ENCODE assay signal across 12 cellular contexts in genomic region chr9:111148994-111149759, GRCh38.
DNase-seq lines count a peak whose midpoint lies in the region; ATAC-seq and TF ChIP-seq lines count a peak whose summit lies in the region.
"Had no signal": no experiment of that assay in that cellular context is flagged by ENCODE, and none has a peak within 500 bp of the region (broad histone marks: within the 10 kb centered on the region; RNA-seq: fewer than 3 reads in every experiment).

No MANE protein-coding gene starts in this region.

- POLR2A ChIA-PET in OCI-LY7 (lab: Charles Lee), result interaction anchor here (0.5 to 0.7 kb wide), 4 partner anchors 50 to 580 kb away, joined by 3 to 8 read pairs (median 4); no protein-coding TSS in a partner anchor

- intact Hi-C loops in OCI-LY7 (cut with micrococcal nuclease; ENCODE audit: unreplicated experiment), result no loop called here

- H3K9me3 ChIP-seq in BE2C (no peaks in the 10 kb centered on the region), OCI-LY7 (ENCODE audit: low read length) (no peaks in the 10 kb centered on the region), gastroesophageal sphincter (no peaks in the 10 kb centered on the region)
- H3K9me3 ChIP-seq: neutrophil had no signal

- H3K36me3 ChIP-seq in BE2C, result no peaks in the 10 kb centered on the region
- no peaks in the 10 kb centered on the region for H3K36me3 ChIP-seq in OCI-LY7 (ENCODE audit: insufficient read depth, low read length)
- no peaks in the 10 kb centered on the region for H3K36me3 ChIP-seq in gastroesophageal sphincter
- H3K36me3 ChIP-seq: neutrophil had no signal

- H3K79me2 ChIP-seq in OCI-LY7 (ENCODE audit: insufficient read depth, low read depth, low read length), result no peaks in the 10 kb centered on the region

- no TSS peak for BruUV-seq in OCI-LY7 (replicated peaks; lab: Mats Ljungman, UMichigan)

- no peak overlapping the region for H3K4me2 ChIP-seq in OCI-LY7 (ENCODE audit: low read length)

- peaks cover 21% of the 10 kb centered on the region for H3K4me1 ChIP-seq in BE2C
- no peaks in the 10 kb centered on the region for H3K4me1 ChIP-seq in OCI-LY7 (ENCODE audit: insufficient read depth, low read length, poor library complexity, severe bottlenecking)
- no peaks in the 10 kb centered on the region for H3K4me1 ChIP-seq in gastroesophageal sphincter

- WGBS in gastroesophageal sphincter (ENCODE audit: low coverage in 1 of 2), 2 donors, result 79 to 80% methylated on average over 2 to 3 of the region's 5 CpGs

- no peak overlapping the region for H3K4me3 ChIP-seq in BE2C (ENCODE audit: low read depth, low read length)
- H3K4me3 ChIP-seq in OCI-LY7 (ENCODE audit: low read depth, low read length, poor library complexity, severe bottlenecking), result no peak overlapping the region
- H3K4me3 ChIP-seq in gastroesophageal sphincter, result no peak overlapping the region

- CTCF ChIA-PET in OCI-LY7 (lab: Charles Lee; ENCODE audit: unreplicated experiment), result no interaction called here

- no peaks in the 10 kb centered on the region for H3K9me2 ChIP-seq in OCI-LY7 (ENCODE audit: insufficient read depth, low read length)

- H4K20me1 ChIP-seq in OCI-LY7 (ENCODE audit: insufficient read depth, low read length), result no peaks in the 10 kb centered on the region

- peak; percentile 34 for ATAC-seq in GM21423 (IDR thresholded peaks at IDR 0.05; ENCODE audit: unreplicated experiment)
- ATAC-seq in gastroesophageal sphincter, result peak; percentile 69
- ATAC-seq in GM19328 (IDR thresholded peaks at IDR 0.05; ENCODE audit: unreplicated experiment), result no peak
- ATAC-seq in HG03565 (IDR thresholded peaks at IDR 0.05; ENCODE audit: unreplicated experiment), result no peak

- H3K27me3 ChIP-seq in BE2C (no peaks in the 10 kb centered on the region), gastroesophageal sphincter (no peaks in the 10 kb centered on the region)
- H3K27me3 ChIP-seq: neutrophil had no signal

- peak; percentile 49 for TF ChIP-seq CTCF in BE2C (IDR thresholded peaks at IDR 0.05; ENCODE audit: low read depth, low read length)
- peak; percentile 38; the same call in 1 of the 2 replicates for TF ChIP-seq CTCF in OCI-LY7 (conservative IDR thresholded peaks at IDR 0.05; ENCODE audit: low read length)
- no peak for TF ChIP-seq CTCF in gastroesophageal sphincter (IDR thresholded peaks at IDR 0.05)

- TF ChIP-seq EP300 in gastroesophageal sphincter (IDR thresholded peaks at IDR 0.05), result no peak

- no peak for TF ChIP-seq POLR2A in gastroesophageal sphincter (IDR thresholded peaks at IDR 0.05)

- no peak overlapping the region for H2AFZ ChIP-seq in OCI-LY7 (ENCODE audit: low read length)

- no peak overlapping the region for H3K27ac ChIP-seq in OCI-LY7 (ENCODE audit: low read depth, low read length, poor library complexity, severe bottlenecking)
- H3K27ac ChIP-seq in gastroesophageal sphincter, result peak overlapping the region in 3 of 4 donors; percentile 1 to 27 (median 2)
- H3K27ac ChIP-seq: neutrophil had no signal

- DNase-seq in BE2C, result no peak
- no peak for DNase-seq in OCI-LY7 (ENCODE audit: low spot score)
- no peak for DNase-seq in NCI-H345 (lab: John Stamatoyannopoulos, UW)
- DNase-seq in stimulated activated CD4-positive, alpha-beta T cell treated with anti-CD3 and anti-CD28 coated beads, Interleukin-12 subunit alpha, Interleukin-12 subunit beta, amount 100 ng/mL, for 4 hours, result no peak
- DNase-seq: activated T-cell treated with anti-CD3 and anti-CD28 coated beads, Interleukin-2, amount 50 U/mL, for 1 hour; CD8-positive, alpha-beta memory T cell; NCI-H1930 had no signal

Comparison
In these comparisons a context has a peak if more than half of its experiments do, and no peak if none do; other contexts are left out.
1. CTCF ChIP-seq: peak in BE2C (single experiment) and OCI-LY7 (single experiment); none in gastroesophageal sphincter (0 of 4).
2. ATAC-seq: peak in GM21423 (single experiment) and gastroesophageal sphincter (single experiment); none in GM19328 (single experiment) and HG03565 (single experiment).